ENCODE assay signal across 19 cellular contexts in the genomic region with DNA sequence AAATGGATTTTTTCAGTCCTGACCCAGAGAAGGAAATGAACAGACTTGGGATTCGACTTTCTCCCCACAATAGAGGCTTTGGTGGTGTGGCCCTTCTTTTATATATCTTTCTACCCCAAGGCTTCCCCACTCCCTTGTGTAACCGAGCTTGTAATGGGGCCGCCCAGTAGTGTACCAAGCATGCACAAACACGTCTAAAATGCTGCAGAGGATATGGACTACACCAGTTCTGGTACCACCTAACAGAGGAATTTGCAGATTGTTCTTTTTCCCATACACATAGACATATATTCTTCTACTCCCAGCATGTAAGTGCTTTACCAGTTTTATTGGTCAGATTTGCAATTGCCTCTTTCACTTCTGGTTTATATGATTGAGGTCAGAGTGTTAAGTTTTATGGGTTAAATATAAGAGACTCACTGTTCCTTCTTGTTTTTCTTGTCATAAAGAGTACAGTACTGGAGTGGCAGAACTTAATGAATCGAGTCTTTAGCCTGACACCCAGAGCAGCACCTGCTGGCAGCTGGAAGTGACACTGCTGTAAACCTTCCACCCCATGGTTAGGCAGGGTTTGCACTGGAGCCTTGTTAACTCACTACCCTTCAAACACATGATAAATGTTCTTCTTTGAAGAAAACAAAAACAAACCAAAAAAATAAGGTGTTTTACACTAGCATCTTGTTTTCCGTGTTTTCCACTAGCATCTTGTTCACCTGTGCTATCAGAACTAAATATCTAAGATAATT.
DNase-seq lines count a peak whose midpoint lies in the region; ATAC-seq and TF ChIP-seq lines count a peak whose summit lies in the region.
"Had no signal": no experiment of that assay in that cellular context is flagged by ENCODE, and none has a peak within 500 bp of the region (broad histone marks: within the 10 kb centered on the region; RNA-seq: fewer than 3 reads in every experiment).

No MANE protein-coding gene starts in this region.

- ATAC-seq in GM18867 (IDR thresholded peaks at IDR 0.05; ENCODE audit: unreplicated experiment) (peak; percentile 51), Panc1 (peak; percentile 71; the same call in 1 of the 2 replicates), left colon (peak; percentile 96), HG03439 (IDR thresholded peaks at IDR 0.05; ENCODE audit: unreplicated experiment) (no peak)
- ATAC-seq: GM23338 had no signal

- H3K4me3 ChIP-seq in Panc1 (ENCODE audit: low read depth in 2 of 2, low read length in 2 of 2), result no peak overlapping the region
- H3K4me3 ChIP-seq in CD4-positive, alpha-beta memory T cell (ENCODE audit: low read length in 2 of 2), result no peak overlapping the region
- H3K4me3 ChIP-seq: GM23338 had no signal

- H3K27me3 Mint-ChIP-seq in CD4-positive, alpha-beta memory T cell, result no peaks in the 10 kb centered on the region
- H3K27me3 Mint-ChIP-seq: activated CD4-positive, alpha-beta memory T cell treated with anti-CD3 and anti-CD28 coated beads for 36 hours had no signal

- H3K4me1 ChIP-seq in Panc1 (ENCODE audit: control insufficient read depth, insufficient read depth, low read length), result no peaks in the 10 kb centered on the region; the same call in 1 of the 2 replicates
- no peaks in the 10 kb centered on the region for H3K4me1 ChIP-seq in CD4-positive, alpha-beta memory T cell (ENCODE audit: insufficient read depth, low read length)

- CTCF ChIA-PET in Panc1 (lab: Charles Lee), result no interaction called here
- CTCF ChIA-PET in CD4-positive, alpha-beta memory T cell (lab: Charles Lee; ENCODE audit: partially characterized antibody), result no interaction called here

- no peaks in the 10 kb centered on the region for H3K4me1 Mint-ChIP-seq in CD4-positive, alpha-beta memory T cell
- H3K4me1 Mint-ChIP-seq: GM23338 had no signal

- H3K9me3 ChIP-seq in Panc1 (ENCODE audit: control insufficient read depth, insufficient read depth, low read depth, low read length), result no peaks in the 10 kb centered on the region
- H3K9me3 ChIP-seq in CD4-positive, alpha-beta memory T cell (ENCODE audit: control insufficient read depth in 1 of 2, low read length in 2 of 2), result no peaks in the 10 kb centered on the region

- no peak overlapping the region for H3K4me3 Mint-ChIP-seq in CD4-positive, alpha-beta memory T cell
- H3K4me3 Mint-ChIP-seq: activated CD4-positive, alpha-beta memory T cell treated with anti-CD3 and anti-CD28 coated beads for 36 hours; activated T-helper 1 cell treated with anti-CD3 and anti-CD28 coated beads, Interleukin-12 subunit alpha, Interleukin-12 subunit beta, Interleukin-2, Interleukin-4 antibody, amounts not matched to agents 30 ng/mL and 10 ng/mL and 1 ng/mL, durations not matched to agents 14 hours and 24 hours and 36 hours; CD14-positive monocyte; GM23338 had no signal

- POLR2A ChIA-PET in Panc1 (lab: Charles Lee), result no interaction called here
- POLR2A ChIA-PET in CD4-positive, alpha-beta memory T cell (lab: Charles Lee; ENCODE audit: partially characterized antibody), result no interaction called here

- no peaks in the 10 kb centered on the region for H3K36me3 Mint-ChIP-seq in CD4-positive, alpha-beta memory T cell
- H3K36me3 Mint-ChIP-seq: activated CD4-positive, alpha-beta memory T cell treated with anti-CD3 and anti-CD28 coated beads for 36 hours had no signal

- H3K9me3 Mint-ChIP-seq in CD4-positive, alpha-beta memory T cell, result peaks cover 0 to 2% (median 0%) of the 10 kb centered on the region in 8 donors
- H3K9me3 Mint-ChIP-seq: activated CD4-positive, alpha-beta memory T cell treated with anti-CD3 and anti-CD28 coated beads for 36 hours; activated T-helper 1 cell treated with anti-CD3 and anti-CD28 coated beads, Interleukin-12 subunit alpha, Interleukin-12 subunit beta, Interleukin-2, Interleukin-4 antibody, amounts not matched to agents 30 ng/mL and 10 ng/mL and 1 ng/mL, durations not matched to agents 14 hours and 24 hours and 36 hours; GM23338 had no signal

- H3K27ac Mint-ChIP-seq in CD4-positive, alpha-beta memory T cell, result no peak overlapping the region
- H3K27ac Mint-ChIP-seq: activated CD4-positive, alpha-beta memory T cell treated with anti-CD3 and anti-CD28 coated beads for 36 hours; activated T-helper 1 cell treated with anti-CD3 and anti-CD28 coated beads, Interleukin-12 subunit alpha, Interleukin-12 subunit beta, Interleukin-2, Interleukin-4 antibody, amounts not matched to agents 30 ng/mL and 10 ng/mL and 1 ng/mL, durations not matched to agents 14 hours and 24 hours and 36 hours; GM23338 had no signal

- TF ChIP-seq CTCF in LNCAP (IDR thresholded peaks at IDR 0.05) (peak; percentile 13; the same call in 1 of the 2 replicates), Panc1 (IDR thresholded peaks at IDR 0.05) (no peak)

- no TSS peak for BruUV-seq in Panc1 (replicated peaks; lab: Mats Ljungman, UMichigan)

- intact Hi-C loops in Panc1 (cut with micrococcal nuclease; ENCODE audit: unreplicated experiment) (no loop called here), left colon (cut with DNase I, micrococcal nuclease) (no loop called here)
- intact Hi-C loops in CD4-positive, alpha-beta memory T cell (cut with micrococcal nuclease), result no loop called here

- no peaks in the 10 kb centered on the region for H3K27me3 ChIP-seq in Panc1 (ENCODE audit: control insufficient read depth, insufficient read depth, low read length)
- H3K27me3 ChIP-seq in CD4-positive, alpha-beta memory T cell (ENCODE audit: insufficient read depth, low read length), result no peaks in the 10 kb centered on the region

- peak overlapping the region; percentile 0; the same call in 1 of the 2 replicates for H3K27ac ChIP-seq in Panc1 (ENCODE audit: low read length)
- H3K27ac ChIP-seq in CD4-positive, alpha-beta memory T cell (ENCODE audit: low read depth, low read length), result no peak overlapping the region

- no peaks in the 10 kb centered on the region for H3K36me3 ChIP-seq in Panc1 (ENCODE audit: control insufficient read depth, insufficient read depth, low read length)
- no peaks in the 10 kb centered on the region for H3K36me3 ChIP-seq in CD4-positive, alpha-beta memory T cell (ENCODE audit: insufficient read depth, low read length)

- DNase-seq in Panc1 (ENCODE audit: low read depth, low spot score) (no peak), left colon (peak; percentile 44 to 71), NCI-H1436 (lab: John Stamatoyannopoulos, UW) (no peak), NCI-H2171 treated with DMSO at 0.1 percent for 48 hours (lab: John Stamatoyannopoulos, UW) (no peak)
- DNase-seq in CD4-positive, alpha-beta memory T cell, result no peak
- DNase-seq: activated CD4-positive, alpha-beta memory T cell treated with anti-CD3 and anti-CD28 coated beads for 36 hours; aorta; EL; foreskin fibroblast; Kasumi-1; mesendoderm; NCI-H2227 treated with DMSO at 0.1 percent for 48 hours; stimulated activated naive CD4-positive, alpha-beta T cell treated with Interleukin-2 at 50 U/mL for 16 hours had no signal

- in situ Hi-C loops in Panc1 (cut with HindIII; ENCODE audit: low pct_unique_long_range_greater_than_20kb, low sequenced_read_pairs), result no loop called here

Comparison
In these comparisons a context has a peak if more than half of its experiments do, and no peak if none do; other contexts are left out.
1. DNase-seq: peak in left colon (2 of 2); none in Panc1 (single experiment), CD4-positive, alpha-beta memory T cell (0 of 5), NCI-H1436 (single experiment) and NCI-H2171 treated with DMSO at 0.1 percent for 48 hours (single experiment).